In the genomic region with DNA sequence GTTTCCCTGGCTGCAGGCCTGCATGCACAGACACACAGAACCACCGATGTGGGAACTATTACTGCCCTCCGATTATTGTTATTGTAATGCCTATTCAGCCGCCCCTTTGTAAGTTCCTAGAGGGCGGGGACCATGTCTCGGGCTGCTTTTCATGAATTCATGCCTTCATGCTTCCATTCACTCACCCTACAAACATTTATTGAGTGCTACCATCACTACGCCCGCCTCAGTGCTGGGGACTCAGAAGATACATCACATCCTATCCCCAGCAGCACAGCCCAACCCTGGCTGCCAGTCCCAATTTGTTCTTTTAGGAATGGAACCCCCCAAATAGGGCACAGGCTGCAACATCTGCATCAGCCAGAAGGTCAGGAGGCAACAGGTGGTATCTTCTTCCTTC, we compare ENCODE assay signal across 28 cellular contexts.
"Had no signal": no experiment of that assay in that cellular context is flagged by ENCODE, and none has a peak within 500 bp of the region (broad histone marks: within the 10 kb centered on the region; RNA-seq: fewer than 3 reads in every experiment).

No MANE protein-coding gene starts in this region.

- DNase-seq: activated CD4-positive, alpha-beta memory T cell treated with anti-CD3 and anti-CD28 coated beads for 36 hours; activated CD4-positive, alpha-beta T cell treated with anti-CD3 and anti-CD28 coated beads for 36 hours; activated CD4-positive, alpha-beta T cell treated with anti-CD3 and anti-CD28 coated beads, Interleukin-2, amount 10 ng/mL, durations not matched to agents 24 days and 14 days; activated CD4-positive, CD25-positive, alpha-beta regulatory T cell; activated CD4-positive, CD25-positive, alpha-beta regulatory T cell treated with anti-CD3 and anti-CD28 coated beads, Interleukin-2, amount 50 U/mL, for 72 hours; activated CD8-positive, alpha-beta memory T cell treated with anti-CD3 and anti-CD28 coated beads, Interleukin-2, amount 50 U/mL, for 48 hours; activated CD8-positive, alpha-beta T cell treated with anti-CD3 and anti-CD28 coated beads, Interleukin-2, amount 10 ng/mL, durations not matched to agents 7 days and 5 days; activated effector memory CD4-positive, alpha-beta T cell treated with Interleukin-2 at 50 U/mL for 16 hours; activated gamma-delta T cell treated with Interleukin-2 at 50 U/mL for 16 hours; activated naive CD4-positive, alpha-beta T cell treated with anti-CD3 and anti-CD28 coated beads, Interleukin-2, amount 50 U/mL, for 16 hours; activated naive CD4-positive, alpha-beta T cell treated with Interleukin-2 at 50 U/mL for 16 hours; activated T-cell treated with anti-CD3 and anti-CD28 coated beads for 4 hours; activated T-cell treated with anti-CD3 and anti-CD28 coated beads, Interleukin-2, amount 50 U/mL, for 24 hours; amniotic stem cell; anterior cingulate cortex; brain microvascular endothelial cell; caudate nucleus; cortex of kidney; dermis blood vessel endothelial cell; effector CD4-positive, alpha-beta T cell; effector memory CD8-positive, alpha-beta T cell; erythroblast; esophagus squamous epithelium; foreskin melanocyte; T-helper 2 cell had no signal

- H3K36me3 ChIP-seq: brain microvascular endothelial cell, esophagus squamous epithelium, gastroesophageal sphincter had no signal

- H3K4me3 Mint-ChIP-seq: activated CD4-positive, alpha-beta memory T cell treated with anti-CD3 and anti-CD28 coated beads for 36 hours; activated CD4-positive, alpha-beta T cell treated with anti-CD3 and anti-CD28 coated beads for 36 hours; activated CD4-positive, alpha-beta T cell treated with anti-CD3 and anti-CD28 coated beads, Interleukin-2, amount 10 ng/mL, durations not matched to agents 24 days and 14 days; activated CD8-positive, alpha-beta T cell treated with anti-CD3 and anti-CD28 coated beads, Interleukin-2, amount 10 ng/mL, durations not matched to agents 7 days and 5 days; activated naive CD8-positive, alpha-beta T cell; activated T-cell treated with anti-CD3 and anti-CD28 coated beads, Interleukin-2, amount 50 U/mL, for 24 hours; activated T-helper 17 cell treated with anti-CD3 and anti-CD28 coated beads, Interleukin-2, amount 50 U/mL, for 72 hours; effector memory CD8-positive, alpha-beta T cell had no signal

- H3K27ac ChIP-seq: brain microvascular endothelial cell, esophagus squamous epithelium, gastroesophageal sphincter had no signal

- H3K4me1 Mint-ChIP-seq: activated CD4-positive, alpha-beta T cell treated with anti-CD3 and anti-CD28 coated beads for 36 hours; activated CD4-positive, alpha-beta T cell treated with anti-CD3 and anti-CD28 coated beads, Interleukin-2, amount 10 ng/mL, durations not matched to agents 24 days and 14 days; activated T-helper 17 cell treated with anti-CD3 and anti-CD28 coated beads, Interleukin-2, amount 50 U/mL, for 72 hours had no signal

- H3K9me3 ChIP-seq: esophagus squamous epithelium, gastroesophageal sphincter had no signal

- ATAC-seq: activated CD4-positive, alpha-beta T cell treated with anti-CD3 and anti-CD28 coated beads for 36 hours; activated CD8-positive, alpha-beta T cell treated with anti-CD3 and anti-CD28 coated beads, Interleukin-2, amount 10 ng/mL, durations not matched to agents 7 days and 5 days; activated T-helper 17 cell treated with anti-CD3 and anti-CD28 coated beads, Interleukin-2, amount 50 U/mL, for 72 hours; effector memory CD8-positive, alpha-beta T cell; gastroesophageal sphincter had no signal

- H3K4me1 ChIP-seq: esophagus squamous epithelium, gastroesophageal sphincter had no signal

- H3K27me3 ChIP-seq: brain microvascular endothelial cell had no signal

- H3K36me3 Mint-ChIP-seq: activated CD4-positive, alpha-beta memory T cell treated with anti-CD3 and anti-CD28 coated beads for 36 hours; activated naive CD8-positive, alpha-beta T cell had no signal

- H3K27me3 Mint-ChIP-seq: activated CD4-positive, alpha-beta memory T cell treated with anti-CD3 and anti-CD28 coated beads for 36 hours; activated CD4-positive, alpha-beta T cell treated with anti-CD3 and anti-CD28 coated beads for 36 hours; activated CD4-positive, alpha-beta T cell treated with anti-CD3 and anti-CD28 coated beads, Interleukin-2, amount 10 ng/mL, durations not matched to agents 24 days and 14 days; activated naive CD8-positive, alpha-beta T cell; activated T-cell treated with anti-CD3 and anti-CD28 coated beads, Interleukin-2, amount 50 U/mL, for 24 hours; activated T-helper 17 cell treated with anti-CD3 and anti-CD28 coated beads, Interleukin-2, amount 50 U/mL, for 72 hours; effector memory CD8-positive, alpha-beta T cell had no signal

- H3K9me3 Mint-ChIP-seq: activated CD4-positive, alpha-beta T cell treated with anti-CD3 and anti-CD28 coated beads, Interleukin-2, amount 10 ng/mL, durations not matched to agents 24 days and 14 days; activated T-cell treated with anti-CD3 and anti-CD28 coated beads, Interleukin-2, amount 50 U/mL, for 24 hours; activated T-helper 17 cell treated with anti-CD3 and anti-CD28 coated beads, Interleukin-2, amount 50 U/mL, for 72 hours had no signal

- H3K4me3 ChIP-seq: esophagus squamous epithelium, gastroesophageal sphincter had no signal

- H3K27ac Mint-ChIP-seq: activated CD4-positive, alpha-beta memory T cell treated with anti-CD3 and anti-CD28 coated beads for 36 hours; activated CD4-positive, alpha-beta T cell treated with anti-CD3 and anti-CD28 coated beads for 36 hours; activated CD4-positive, alpha-beta T cell treated with anti-CD3 and anti-CD28 coated beads, Interleukin-2, amount 10 ng/mL, durations not matched to agents 24 days and 14 days; activated CD8-positive, alpha-beta T cell treated with anti-CD3 and anti-CD28 coated beads, Interleukin-2, amount 10 ng/mL, durations not matched to agents 7 days and 5 days; activated naive CD8-positive, alpha-beta T cell; activated T-cell treated with anti-CD3 and anti-CD28 coated beads, Interleukin-2, amount 50 U/mL, for 24 hours; activated T-helper 17 cell treated with anti-CD3 and anti-CD28 coated beads, Interleukin-2, amount 50 U/mL, for 72 hours; effector memory CD8-positive, alpha-beta T cell had no signal
